1 cellular context compared by ENCODE assay signal in the genomic region with DNA sequence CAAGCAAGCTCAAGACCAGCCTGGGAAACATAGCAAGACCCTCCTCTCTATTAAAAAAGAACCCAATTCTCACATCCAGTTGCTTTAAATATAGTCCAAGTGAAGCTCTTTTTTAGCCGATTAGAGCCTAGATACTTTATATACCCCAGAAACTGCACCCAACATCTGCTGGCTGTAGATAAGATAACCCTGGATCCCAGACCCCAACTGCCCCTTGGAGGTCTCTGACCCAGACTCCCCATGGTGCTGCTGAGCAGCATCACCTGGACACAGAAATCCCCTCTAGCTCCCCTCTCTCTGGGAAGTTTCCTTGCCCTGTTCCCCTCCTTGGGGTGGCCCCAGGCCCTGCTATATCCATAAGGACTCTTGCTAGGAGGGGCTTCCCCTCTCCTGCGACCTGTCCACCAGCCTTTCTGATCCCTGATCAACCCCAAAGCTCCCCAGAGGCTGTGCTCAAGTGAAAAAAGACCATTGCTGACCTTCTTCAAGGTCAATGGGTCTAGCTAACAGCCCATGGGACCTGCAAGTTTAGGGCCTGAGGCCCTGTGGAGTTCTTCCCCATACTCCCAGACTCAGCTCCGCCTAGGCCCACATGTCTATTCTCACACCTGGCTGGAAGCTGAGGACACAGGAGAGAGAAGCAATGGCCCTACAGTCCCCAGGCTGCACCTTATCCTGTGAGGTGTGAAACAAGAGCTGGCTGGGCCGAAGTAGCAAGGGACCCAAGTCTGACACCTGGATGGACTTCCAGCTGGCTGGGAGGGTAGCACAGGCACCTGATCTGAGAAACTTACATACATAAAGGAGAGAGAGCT.
A peak's percentile ranks its signal among the peaks of the same experiment; 100 is the strongest.
TF ChIP-seq lines count a peak whose summit lies in the region.

No MANE protein-coding gene starts in this region.

TF ChIP-seq in K562, 482 proteins besides CTCF, POLR2A, EP300 and RAD21:
- TF ChIP-seq ESRRA (IDR thresholded peaks at IDR 0.05; ENCODE audit: borderline replicate concordance, low read depth) (peak; percentile 94), HNRNPLL (IDR thresholded peaks at IDR 0.05; ENCODE audit: low read depth, low read length, poor library complexity, severe bottlenecking) (no peak), TCF3 (CRISPR knock-in tag; IDR thresholded peaks at IDR 0.05) (peak; percentile 74), CC2D1A (IDR thresholded peaks at IDR 0.05) (no peak), HOXB6 (CRISPR knock-in tag; IDR thresholded peaks at IDR 0.05; ENCODE audit: borderline replicate concordance) (no peak), PML (IDR thresholded peaks at IDR 0.05; ENCODE audit: low read length) (peak; percentile 71; the same call in 1 of the 2 replicates), SNIP1 (IDR thresholded peaks at IDR 0.05; ENCODE audit: low read depth) (no peak), TAL1 (IDR thresholded peaks at IDR 0.05) (peak; percentile 77), POLR2AphosphoS5 (IDR thresholded peaks at IDR 0.05; ENCODE audit: control insufficient read depth, insufficient read depth, low read depth, low read length) (peak; percentile 70; the same call in 1 of the 2 replicates), KLF16 (IDR thresholded peaks at IDR 0.05) (peak; percentile 30; the same call in 1 of the 2 replicates), MBD2 (IDR thresholded peaks at IDR 0.05; ENCODE audit: borderline replicate concordance, low read depth) (0 out of 2 replicates have a peak, but pooled peaks have one; percentile 36), EP400 (IDR thresholded peaks at IDR 0.05) (no peak), MTA2 (IDR thresholded peaks at IDR 0.05; ENCODE audit: low read depth) (peak; percentile 53; the same call in 1 of the 2 replicates), ARID1B (IDR thresholded peaks at IDR 0.05) (peak; percentile 85), CBFA2T3 (IDR thresholded peaks at IDR 0.05) (peak; percentile 84), ETV5 (CRISPR knock-in tag; IDR thresholded peaks at IDR 0.05; ENCODE audit: low read depth) (no peak), ARNT (IDR thresholded peaks at IDR 0.05) (no peak), CCAR2 (IDR thresholded peaks at IDR 0.05; ENCODE audit: low read depth, low read length) (no peak), NR2C2 (CRISPR knock-in tag; IDR thresholded peaks at IDR 0.05) (no peak), NR2C2 (tag; IDR thresholded peaks at IDR 0.05) (no peak), ZBTB7A (IDR thresholded peaks at IDR 0.05; ENCODE audit: borderline replicate concordance, control insufficient read depth, low read depth, low read length) (peak; percentile 76; the same call in 1 of the 2 replicates), MEIS2 (IDR thresholded peaks at IDR 0.05; ENCODE audit: partially characterized antibody) (no peak), TEAD4 (IDR thresholded peaks at IDR 0.05; ENCODE audit: low read length) (peak; percentile 83), TEAD4 (CRISPR knock-in tag; IDR thresholded peaks at IDR 0.05; ENCODE audit: borderline replicate concordance) (no peak), CBFA2T2 (conservative IDR thresholded peaks at IDR 0.05) (peak; percentile 70), DPF2 (IDR thresholded peaks at IDR 0.05) (peak; percentile 58), NCOR1 (IDR thresholded peaks at IDR 0.05) (peak; percentile 54), SMC3 (conservative IDR thresholded peaks at IDR 0.05; ENCODE audit: insufficient read depth, low read depth, low read length) (no peak), TCFL5 (CRISPR knock-in tag; conservative IDR thresholded peaks at IDR 0.05) (no peak), RFX7 (CRISPR knock-in tag; IDR thresholded peaks at IDR 0.05) (no peak), HDAC8 (tag; IDR thresholded peaks at IDR 0.05) (no peak), ETV1 (tag; conservative IDR thresholded peaks at IDR 0.05; ENCODE audit: low read depth) (no peak)
- TF ChIP-seq, protein P1, sequence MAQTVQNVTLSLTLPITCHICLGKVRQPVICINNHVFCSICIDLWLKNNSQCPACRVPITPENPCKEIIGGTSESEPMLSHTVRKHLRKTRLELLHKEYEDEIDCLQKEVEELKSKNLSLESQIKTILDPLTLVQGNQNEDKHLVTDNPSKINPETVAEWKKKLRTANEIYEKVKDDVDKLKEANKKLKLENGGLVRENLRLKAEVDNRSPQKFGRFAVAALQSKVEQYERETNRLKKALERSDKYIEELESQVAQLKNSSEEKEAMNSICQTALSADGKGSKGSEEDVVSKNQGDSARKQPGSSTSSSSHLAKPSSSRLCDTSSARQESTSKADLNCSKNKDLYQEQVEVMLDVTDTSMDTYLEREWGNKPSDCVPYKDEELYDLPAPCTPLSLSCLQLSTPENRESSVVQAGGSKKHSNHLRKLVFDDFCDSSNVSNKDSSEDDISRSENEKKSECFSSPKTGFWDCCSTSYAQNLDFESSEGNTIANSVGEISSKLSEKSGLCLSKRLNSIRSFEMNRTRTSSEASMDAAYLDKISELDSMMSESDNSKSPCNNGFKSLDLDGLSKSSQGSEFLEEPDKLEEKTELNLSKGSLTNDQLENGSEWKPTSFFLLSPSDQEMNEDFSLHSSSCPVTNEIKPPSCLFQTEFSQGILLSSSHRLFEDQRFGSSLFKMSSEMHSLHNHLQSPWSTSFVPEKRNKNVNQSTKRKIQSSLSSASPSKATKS (CRISPR knock-in tag; IDR thresholded peaks at IDR 0.05), result no peak
- TF ChIP-seq, protein P2, sequence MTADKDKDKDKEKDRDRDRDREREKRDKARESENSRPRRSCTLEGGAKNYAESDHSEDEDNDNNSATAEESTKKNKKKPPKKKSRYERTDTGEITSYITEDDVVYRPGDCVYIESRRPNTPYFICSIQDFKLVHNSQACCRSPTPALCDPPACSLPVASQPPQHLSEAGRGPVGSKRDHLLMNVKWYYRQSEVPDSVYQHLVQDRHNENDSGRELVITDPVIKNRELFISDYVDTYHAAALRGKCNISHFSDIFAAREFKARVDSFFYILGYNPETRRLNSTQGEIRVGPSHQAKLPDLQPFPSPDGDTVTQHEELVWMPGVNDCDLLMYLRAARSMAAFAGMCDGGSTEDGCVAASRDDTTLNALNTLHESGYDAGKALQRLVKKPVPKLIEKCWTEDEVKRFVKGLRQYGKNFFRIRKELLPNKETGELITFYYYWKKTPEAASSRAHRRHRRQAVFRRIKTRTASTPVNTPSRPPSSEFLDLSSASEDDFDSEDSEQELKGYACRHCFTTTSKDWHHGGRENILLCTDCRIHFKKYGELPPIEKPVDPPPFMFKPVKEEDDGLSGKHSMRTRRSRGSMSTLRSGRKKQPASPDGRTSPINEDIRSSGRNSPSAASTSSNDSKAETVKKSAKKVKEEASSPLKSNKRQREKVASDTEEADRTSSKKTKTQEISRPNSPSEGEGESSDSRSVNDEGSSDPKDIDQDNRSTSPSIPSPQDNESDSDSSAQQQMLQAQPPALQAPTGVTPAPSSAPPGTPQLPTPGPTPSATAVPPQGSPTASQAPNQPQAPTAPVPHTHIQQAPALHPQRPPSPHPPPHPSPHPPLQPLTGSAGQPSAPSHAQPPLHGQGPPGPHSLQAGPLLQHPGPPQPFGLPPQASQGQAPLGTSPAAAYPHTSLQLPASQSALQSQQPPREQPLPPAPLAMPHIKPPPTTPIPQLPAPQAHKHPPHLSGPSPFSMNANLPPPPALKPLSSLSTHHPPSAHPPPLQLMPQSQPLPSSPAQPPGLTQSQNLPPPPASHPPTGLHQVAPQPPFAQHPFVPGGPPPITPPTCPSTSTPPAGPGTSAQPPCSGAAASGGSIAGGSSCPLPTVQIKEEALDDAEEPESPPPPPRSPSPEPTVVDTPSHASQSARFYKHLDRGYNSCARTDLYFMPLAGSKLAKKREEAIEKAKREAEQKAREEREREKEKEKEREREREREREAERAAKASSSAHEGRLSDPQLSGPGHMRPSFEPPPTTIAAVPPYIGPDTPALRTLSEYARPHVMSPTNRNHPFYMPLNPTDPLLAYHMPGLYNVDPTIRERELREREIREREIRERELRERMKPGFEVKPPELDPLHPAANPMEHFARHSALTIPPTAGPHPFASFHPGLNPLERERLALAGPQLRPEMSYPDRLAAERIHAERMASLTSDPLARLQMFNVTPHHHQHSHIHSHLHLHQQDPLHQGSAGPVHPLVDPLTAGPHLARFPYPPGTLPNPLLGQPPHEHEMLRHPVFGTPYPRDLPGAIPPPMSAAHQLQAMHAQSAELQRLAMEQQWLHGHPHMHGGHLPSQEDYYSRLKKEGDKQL (CRISPR knock-in tag; IDR thresholded peaks at IDR 0.05; ENCODE audit: borderline replicate concordance), result no peak
- TF ChIP-seq, protein P3, sequence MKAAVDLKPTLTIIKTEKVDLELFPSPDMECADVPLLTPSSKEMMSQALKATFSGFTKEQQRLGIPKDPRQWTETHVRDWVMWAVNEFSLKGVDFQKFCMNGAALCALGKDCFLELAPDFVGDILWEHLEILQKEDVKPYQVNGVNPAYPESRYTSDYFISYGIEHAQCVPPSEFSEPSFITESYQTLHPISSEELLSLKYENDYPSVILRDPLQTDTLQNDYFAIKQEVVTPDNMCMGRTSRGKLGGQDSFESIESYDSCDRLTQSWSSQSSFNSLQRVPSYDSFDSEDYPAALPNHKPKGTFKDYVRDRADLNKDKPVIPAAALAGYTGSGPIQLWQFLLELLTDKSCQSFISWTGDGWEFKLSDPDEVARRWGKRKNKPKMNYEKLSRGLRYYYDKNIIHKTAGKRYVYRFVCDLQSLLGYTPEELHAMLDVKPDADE (conservative IDR thresholded peaks at IDR 0.05; ENCODE audit: control insufficient read depth, low read depth, low read length), result no peak
